22 cellular contexts compared by ENCODE assay signal in the genomic region with DNA sequence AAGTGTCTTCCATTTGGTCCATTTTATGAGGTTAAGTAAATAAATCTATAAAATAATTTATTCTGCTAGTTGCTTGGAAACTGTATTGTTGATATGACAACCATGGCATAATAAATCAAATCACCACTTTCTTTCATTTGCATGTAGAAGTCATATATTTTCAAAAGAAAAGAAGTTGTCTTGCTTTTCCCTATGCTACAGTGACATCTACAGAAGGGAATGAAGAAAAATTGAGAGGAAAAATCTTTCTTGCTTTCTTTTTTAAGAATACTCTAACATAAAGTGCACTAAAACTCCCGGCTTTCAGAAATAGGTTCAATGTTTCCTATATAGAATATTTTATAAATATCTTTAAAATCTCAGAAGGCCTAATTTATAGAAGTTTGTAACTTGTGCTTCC.
DNase-seq lines count a peak whose midpoint lies in the region; ATAC-seq and TF ChIP-seq lines count a peak whose summit lies in the region.
"Had no signal": no experiment of that assay in that cellular context is flagged by ENCODE, and none has a peak within 500 bp of the region (broad histone marks: within the 10 kb centered on the region; RNA-seq: fewer than 3 reads in every experiment).

No MANE protein-coding gene starts in this region.

- H3K4me1 Mint-ChIP-seq in MCF 10A (ENCODE audit: insufficient read depth, unreplicated experiment) (peaks cover 6% of the 10 kb centered on the region), nephron (no peaks in the 10 kb centered on the region)
- H3K4me1 Mint-ChIP-seq: activated CD4-positive, alpha-beta T cell treated with anti-CD3 and anti-CD28 coated beads, Interleukin-2, amount 10 ng/mL, durations not matched to agents 24 days and 14 days; CD4-positive, CD25-positive, alpha-beta regulatory T cell; endodermal cell had no signal

- H3K9me3 ChIP-seq in mammary epithelial cell (replicated peaks; ENCODE audit: insufficient read depth, low read length) = no peaks in the 10 kb centered on the region
- H3K9me3 ChIP-seq: thyroid gland had no signal

- WGBS in mammary epithelial cell (ENCODE audit: low coverage, missing lambda C conversion rate) = 57% methylated on average over 1 of the region's 1 CpG

- H3K9me3 Mint-ChIP-seq in MCF 10A (ENCODE audit: unreplicated experiment) (no peaks in the 10 kb centered on the region), nephron (peaks cover 13% of the 10 kb centered on the region)
- H3K9me3 Mint-ChIP-seq: activated CD4-positive, alpha-beta T cell treated with anti-CD3 and anti-CD28 coated beads, Interleukin-2, amount 10 ng/mL, durations not matched to agents 24 days and 14 days had no signal

- no peak overlapping the region for H2AFZ ChIP-seq in mammary epithelial cell (ENCODE audit: low read depth, low read length)

- POLR2A ChIA-PET in MCF 10A (lab: Yijun Ruan, JAX) = no interaction called here

- no peaks in the 10 kb centered on the region for H3K4me1 ChIP-seq in mammary epithelial cell (ENCODE audit: insufficient read depth, low read length)
- no peaks in the 10 kb centered on the region for H3K4me1 ChIP-seq in foreskin keratinocyte
- H3K4me1 ChIP-seq: psoas muscle, thyroid gland had no signal

- H3K9ac ChIP-seq in mammary epithelial cell (ENCODE audit: insufficient read depth, low read length) = no peak overlapping the region

- H3K27me3 ChIP-seq in mammary epithelial cell (ENCODE audit: insufficient read depth, low read length) (no peaks in the 10 kb centered on the region), foreskin keratinocyte (no peaks in the 10 kb centered on the region)
- H3K27me3 ChIP-seq: brain microvascular endothelial cell, thyroid gland had no signal

- intact Hi-C loops in MCF 10A (cut with micrococcal nuclease) (no loop called here), mammary epithelial cell (cut with micrococcal nuclease) (no loop called here)

- BruUV-seq in MCF 10A (replicated peaks; lab: Mats Ljungman, UMichigan) (no TSS peak), mammary epithelial cell (replicated peaks; lab: Mats Ljungman, UMichigan) (no TSS peak)

- no peaks in the 10 kb centered on the region for H3K36me3 ChIP-seq in mammary epithelial cell (ENCODE audit: insufficient read depth, low read length)
- H3K36me3 ChIP-seq: brain microvascular endothelial cell, thyroid gland had no signal

- TF ChIP-seq CTCF in MCF 10A (IDR thresholded peaks at IDR 0.05; ENCODE audit: unreplicated experiment) (peak; percentile 9), mammary epithelial cell (conservative IDR thresholded peaks at IDR 0.05 in 1 of 2, IDR thresholded peaks at IDR 0.05 in 1 of 2; ENCODE audit: extremely low read depth in 1 of 2, insufficient read depth in 1 of 2, low read depth in 1 of 2, low read length in 2 of 2) (no peak), LNCAP (IDR thresholded peaks at IDR 0.05) (peak; percentile 39; the same call in 1 of the 2 replicates), nephron (IDR thresholded peaks at IDR 0.05; ENCODE audit: unreplicated experiment in 3 of 3) (peak; percentile 35 to 57 (median 37)), foreskin keratinocyte (conservative IDR thresholded peaks at IDR 0.05) (no peak)

- CTCF ChIA-PET in MCF 10A (lab: Yijun Ruan, JAX) = no interaction called here
- CTCF ChIA-PET in mammary epithelial cell (lab: Charles Lee; ENCODE audit: low non-redundant PET) = no interaction called here

- no peaks in the 10 kb centered on the region for H3K36me3 Mint-ChIP-seq in MCF 10A (ENCODE audit: insufficient read depth, unreplicated experiment)
- no peaks in the 10 kb centered on the region for H3K36me3 Mint-ChIP-seq in nephron (ENCODE audit: low read depth)
- H3K36me3 Mint-ChIP-seq: CD4-positive, CD25-positive, alpha-beta regulatory T cell had no signal

- no peak for DNase-seq in MCF 10A (ENCODE audit: unreplicated experiment)
- no peak for DNase-seq in mammary epithelial cell
- peak; percentile 77 for DNase-seq in NCI-H69 (lab: John Stamatoyannopoulos, UW)
- DNase-seq in foreskin keratinocyte = no peak
- no peak for DNase-seq in activated CD4-positive, alpha-beta T cell treated with anti-CD3 and anti-CD28 coated beads, Interleukin-2, amount 50 U/mL, for 1 hour
- no peak for DNase-seq in RPMI8226
- DNase-seq: activated CD4-positive, alpha-beta T cell treated with anti-CD3 and anti-CD28 coated beads, Interleukin-2, amount 10 ng/mL, durations not matched to agents 24 days and 14 days; activated CD8-positive, alpha-beta memory T cell treated with anti-CD3 and anti-CD28 coated beads, Interleukin-2, amount 50 U/mL, for 4 hours; brain microvascular endothelial cell; CD4-positive, CD25-positive, alpha-beta regulatory T cell; endodermal cell; KG1; NCI-H1436; NCI-H446; psoas muscle; small intestine; stimulated activated CD4-positive, alpha-beta T cell treated with anti-CD3 and anti-CD28 coated beads, Interleukin-2, amount 100 ng/mL, for 48 hours; stimulated activated naive CD4-positive, alpha-beta T cell treated with Interleukin-2 at 50 U/mL for 16 hours; thyroid gland had no signal

- in situ Hi-C loops in mammary epithelial cell (cut with MboI; ENCODE audit: low sequenced_read_pairs in 2 of 2) = no loop called here

- dilution Hi-C loops in mammary epithelial cell (cut with HindIII; ENCODE audit: low sequenced_read_pairs) = no loop called here

- H3K27ac Mint-ChIP-seq in MCF 10A (ENCODE audit: low read depth, unreplicated experiment) (no peak overlapping the region), nephron (no peak overlapping the region)
- H3K27ac Mint-ChIP-seq: activated CD4-positive, alpha-beta T cell treated with anti-CD3 and anti-CD28 coated beads, Interleukin-2, amount 10 ng/mL, durations not matched to agents 24 days and 14 days; CD4-positive, CD25-positive, alpha-beta regulatory T cell; endodermal cell had no signal

- no peaks in the 10 kb centered on the region for H3K27me3 Mint-ChIP-seq in MCF 10A (ENCODE audit: insufficient read depth, unreplicated experiment)
- no peaks in the 10 kb centered on the region for H3K27me3 Mint-ChIP-seq in nephron (ENCODE audit: low read depth)
- H3K27me3 Mint-ChIP-seq: activated CD4-positive, alpha-beta T cell treated with anti-CD3 and anti-CD28 coated beads, Interleukin-2, amount 10 ng/mL, durations not matched to agents 24 days and 14 days; CD4-positive, CD25-positive, alpha-beta regulatory T cell had no signal

- no peak overlapping the region for H3K4me3 Mint-ChIP-seq in MCF 10A (ENCODE audit: unreplicated experiment)
- H3K4me3 Mint-ChIP-seq in nephron = no peak overlapping the region
- H3K4me3 Mint-ChIP-seq: activated CD4-positive, alpha-beta T cell treated with anti-CD3 and anti-CD28 coated beads, Interleukin-2, amount 10 ng/mL, durations not matched to agents 24 days and 14 days; CD4-positive, CD25-positive, alpha-beta regulatory T cell; endodermal cell had no signal

- no peaks in the 10 kb centered on the region for H3K79me2 ChIP-seq in mammary epithelial cell (ENCODE audit: insufficient read depth, low read length)

- H3K27ac ChIP-seq in mammary epithelial cell (ENCODE audit: insufficient read depth, low read depth, low read length) (no peak overlapping the region), foreskin keratinocyte (no peak overlapping the region)
- H3K27ac ChIP-seq: brain microvascular endothelial cell, psoas muscle, thyroid gland had no signal

- H3K4me3 ChIP-seq in mammary epithelial cell (replicated peaks in 1 of 3; ENCODE audit: insufficient read depth in 1 of 3, low read depth in 2 of 3, low read length in 3 of 3) = no peak overlapping the region
- H3K4me3 ChIP-seq: psoas muscle, thyroid gland had no signal

- no peak for ATAC-seq in foreskin keratinocyte
- ATAC-seq: left lobe of liver, psoas muscle had no signal

- no peaks in the 10 kb centered on the region for H4K20me1 ChIP-seq in mammary epithelial cell (ENCODE audit: insufficient read depth, low read length)

- no peak overlapping the region for H3K4me2 ChIP-seq in mammary epithelial cell (ENCODE audit: insufficient read depth, low read depth, low read length)

Comparison
In these comparisons a context has a peak if more than half of its experiments do, and no peak if none do; other contexts are left out.
1. CTCF ChIP-seq: peak in MCF 10A (single experiment), LNCAP (single experiment) and nephron (3 of 3); none in mammary epithelial cell (0 of 2) and foreskin keratinocyte (single experiment).